Comparison of ENCODE assay signal across 20 cellular contexts in the genomic region with DNA sequence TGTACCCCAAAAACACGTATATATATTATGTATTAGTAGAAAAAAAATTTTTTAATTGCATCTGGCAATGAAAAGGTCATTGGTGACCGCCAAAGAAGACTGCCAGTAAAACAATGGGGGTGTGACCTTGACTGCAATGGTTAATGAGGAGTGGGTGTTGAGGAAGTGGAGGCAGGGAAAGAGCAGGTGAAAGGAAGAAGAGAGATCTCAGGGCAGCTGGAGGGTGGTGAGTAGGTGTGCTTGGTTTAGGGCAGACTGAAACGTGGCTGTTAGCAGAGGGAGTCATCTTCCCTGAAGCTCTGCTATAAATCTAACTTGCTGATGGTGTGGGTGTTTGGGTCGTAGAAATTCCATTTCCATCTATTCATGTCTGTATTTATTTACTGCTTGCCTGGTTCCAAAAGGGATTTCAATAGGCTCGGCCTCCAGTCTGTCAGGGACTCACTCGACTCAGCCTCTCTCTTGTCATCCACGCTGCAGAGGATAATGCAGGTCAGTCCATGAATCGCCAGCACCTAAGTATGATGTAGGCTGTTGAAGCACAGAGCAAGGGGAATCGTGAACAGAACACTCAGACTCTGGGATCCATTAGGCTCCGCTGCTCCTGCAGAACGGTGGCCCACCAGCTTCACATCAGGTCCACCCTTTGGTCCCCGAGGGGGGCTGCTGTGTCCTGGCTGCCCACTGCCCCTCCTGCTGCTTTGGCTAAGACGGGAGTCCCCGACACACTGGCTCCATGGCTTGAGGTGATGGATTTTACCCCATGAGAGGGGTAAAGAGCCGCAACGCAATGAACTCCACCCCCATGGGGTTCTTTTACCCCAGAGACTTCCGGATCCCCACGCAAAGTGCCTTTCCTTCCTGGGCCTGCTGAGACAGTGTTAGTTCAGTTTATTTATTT.
"Had no signal": no experiment of that assay in that cellular context is flagged by ENCODE, and none has a peak within 500 bp of the region (broad histone marks: within the 10 kb centered on the region; RNA-seq: fewer than 3 reads in every experiment).

No MANE protein-coding gene starts in this region.

- DNase-seq: activated CD4-positive, alpha-beta T cell treated with anti-CD3 and anti-CD28 coated beads, Interleukin-2, amount 50 U/mL, for 48 hours; activated CD8-positive, alpha-beta memory T cell treated with anti-CD3 and anti-CD28 coated beads, Interleukin-2, amount 10 ng/mL, durations not matched to agents 7 days and 5 days; activated effector memory CD4-positive, alpha-beta T cell treated with Interleukin-2 at 50 U/mL for 16 hours; activated naive CD4-positive, alpha-beta T cell treated with anti-CD3 and anti-CD28 coated beads, Interleukin-2, amount 50 U/mL, for 16 hours; activated T-cell treated with anti-CD3 and anti-CD28 coated beads, Interleukin-2, amount 50 U/mL, for 4 hours; heart left ventricle; immature natural killer cell; mammary epithelial cell; mucosa of descending colon; naive thymus-derived CD4-positive, alpha-beta T cell; nucleus accumbens; upper lobe of left lung; WERI-Rb-1 had no signal

- H3K4me1 ChIP-seq: heart left ventricle, right atrium auricular region, upper lobe of left lung had no signal

- FAIRE-seq: colon, frontal cortex had no signal

- H3K27ac ChIP-seq: heart left ventricle, right atrium auricular region, skin epidermis, upper lobe of left lung, WERI-Rb-1 had no signal

- H3K9me3 ChIP-seq: mucosa of descending colon, upper lobe of left lung had no signal

- H3K36me3 ChIP-seq: heart left ventricle, right atrium auricular region, upper lobe of left lung, WERI-Rb-1 had no signal

- H3K27ac Mint-ChIP-seq: activated CD8-positive, alpha-beta memory T cell treated with anti-CD3 and anti-CD28 coated beads, Interleukin-2, amount 10 ng/mL, durations not matched to agents 7 days and 5 days; immature natural killer cell; progenitor cell of endocrine pancreas; stimulated activated naive CD8-positive, alpha-beta T cell treated with anti-CD3 and anti-CD28 coated beads, Interleukin-15, Interleukin-2, amounts not matched to agents 100 ng/mL and 50 ng/mL, for 24 hours; T-helper 1 cell treated with Interleukin-12 subunit alpha and Interleukin-12 subunit beta and Interleukin-4 antibody, amounts not matched to agents 30 μg/mL and 1 μg/mL, for 36 hours had no signal

- H3K4me3 ChIP-seq: heart left ventricle, mucosa of descending colon, right atrium auricular region, skin epidermis, upper lobe of left lung had no signal

- H3K4me3 Mint-ChIP-seq: activated CD8-positive, alpha-beta memory T cell treated with anti-CD3 and anti-CD28 coated beads, Interleukin-2, amount 10 ng/mL, durations not matched to agents 7 days and 5 days; activated T-cell treated with anti-CD3 and anti-CD28 coated beads, Interleukin-2, amount 50 U/mL, for 4 hours; immature natural killer cell; stimulated activated naive CD8-positive, alpha-beta T cell treated with anti-CD3 and anti-CD28 coated beads, Interleukin-15, Interleukin-2, amounts not matched to agents 100 ng/mL and 50 ng/mL, for 24 hours; T-helper 1 cell treated with Interleukin-12 subunit alpha and Interleukin-12 subunit beta and Interleukin-4 antibody, amounts not matched to agents 30 μg/mL and 1 μg/mL, for 36 hours had no signal

- H3K36me3 Mint-ChIP-seq: activated CD8-positive, alpha-beta memory T cell treated with anti-CD3 and anti-CD28 coated beads, Interleukin-2, amount 10 ng/mL, durations not matched to agents 7 days and 5 days; immature natural killer cell; naive thymus-derived CD4-positive, alpha-beta T cell had no signal

- ATAC-seq: activated CD8-positive, alpha-beta memory T cell treated with anti-CD3 and anti-CD28 coated beads, Interleukin-2, amount 10 ng/mL, durations not matched to agents 7 days and 5 days; activated T-cell treated with anti-CD3 and anti-CD28 coated beads, Interleukin-2, amount 50 U/mL, for 4 hours; heart left ventricle; mucosa of descending colon; naive thymus-derived CD4-positive, alpha-beta T cell had no signal

- H3K4me1 Mint-ChIP-seq: immature natural killer cell had no signal

- H3K9me3 Mint-ChIP-seq: activated T-cell treated with anti-CD3 and anti-CD28 coated beads, Interleukin-2, amount 50 U/mL, for 4 hours; immature natural killer cell; naive thymus-derived CD4-positive, alpha-beta T cell; stimulated activated naive CD8-positive, alpha-beta T cell treated with anti-CD3 and anti-CD28 coated beads, Interleukin-15, Interleukin-2, amounts not matched to agents 100 ng/mL and 50 ng/mL, for 24 hours; T-helper 1 cell treated with Interleukin-12 subunit alpha and Interleukin-12 subunit beta and Interleukin-4 antibody, amounts not matched to agents 30 μg/mL and 1 μg/mL, for 36 hours had no signal

- H3K27me3 ChIP-seq: heart left ventricle, right atrium auricular region, upper lobe of left lung had no signal
